In the genomic region with DNA sequence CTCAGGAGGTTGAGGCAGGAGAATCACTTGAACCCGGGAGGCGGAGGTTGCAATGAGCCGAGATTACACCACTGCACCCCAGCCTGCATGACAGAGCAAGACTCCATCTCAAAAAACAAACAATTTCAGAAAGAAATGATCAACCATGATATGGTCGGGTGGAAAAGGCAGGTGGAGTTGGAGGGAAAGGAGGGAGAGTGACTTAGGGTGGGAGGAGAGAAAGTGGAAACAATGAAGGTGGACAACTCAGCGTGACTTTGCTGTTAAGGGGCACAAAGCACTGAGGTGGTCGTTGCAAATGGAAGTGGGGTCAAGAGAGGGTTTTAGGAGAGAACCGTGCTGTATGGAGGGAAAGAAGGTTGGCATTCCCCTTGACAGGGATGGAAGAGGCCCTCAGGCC, we compare ENCODE assay signal across 34 cellular contexts. TPM values are rescaled to one million over a fixed set of nuclear protein-coding genes. Genes with fewer than 3 reads are reported as not detected.
"Had no signal": no experiment of that assay in that cellular context is flagged by ENCODE, and none has a peak within 500 bp of the region (broad histone marks: within the 10 kb centered on the region; RNA-seq: fewer than 3 reads in every experiment).

No MANE protein-coding gene starts in this region.

- H3K36me3 ChIP-seq: left ventricle myocardium inferior, neural progenitor cell, neutrophil, ovary, right atrium auricular region, right lobe of liver, tibial nerve, vagina had no signal

- H3K27ac Mint-ChIP-seq: mesothelial cell of epicardium; natural killer cell; nephron progenitor cell; progenitor cell of endocrine pancreas; stimulated activated memory B cell treated with anti-CD40 and anti-IgM and Interleukin-4, amounts not matched to agents 10 μg/mL and 1 μg/mL and 100 μg/mL, for 72 hours; stimulated activated naive CD8-positive, alpha-beta T cell treated with anti-CD3 and anti-CD28 coated beads, Interleukin-15, amount 100 ng/mL, for 72 hours had no signal

- H3K27me3 ChIP-seq: neutrophil, ovary, right atrium auricular region, right lobe of liver, vagina had no signal

- H3K4me3 Mint-ChIP-seq: mesothelial cell of epicardium; naive B cell; natural killer cell; nephron progenitor cell; neural progenitor cell; stimulated activated memory B cell treated with anti-CD40 and anti-IgM and Interleukin-4, amounts not matched to agents 10 μg/mL and 1 μg/mL and 100 μg/mL, for 72 hours; stimulated activated naive CD8-positive, alpha-beta T cell treated with anti-CD3 and anti-CD28 coated beads, Interleukin-15, amount 100 ng/mL, for 72 hours; type B pancreatic cell had no signal

- H3K27ac ChIP-seq: left ventricle myocardium inferior, neural progenitor cell, neutrophil, ovary, right atrium auricular region, right lobe of liver, tibial nerve, vagina had no signal

- H3K36me3 Mint-ChIP-seq: mesothelial cell of epicardium; natural killer cell; neural progenitor cell; stimulated activated memory B cell treated with anti-CD40 and anti-IgM and Interleukin-4, amounts not matched to agents 10 μg/mL and 1 μg/mL and 100 μg/mL, for 72 hours; type B pancreatic cell had no signal

- H3K4me3 ChIP-seq: left ventricle myocardium inferior, lung, neural progenitor cell, ovary, right atrium auricular region, right lobe of liver, smooth muscle cell, tibial nerve, vagina had no signal

- ATAC-seq: natural killer cell had no signal

- H3K9me3 ChIP-seq: left ventricle myocardium inferior, neutrophil, ovary, right atrium auricular region, right lobe of liver, tibial nerve, vagina had no signal

- H3K4me2 ChIP-seq: neural progenitor cell, smooth muscle cell had no signal

- H3K4me1 ChIP-seq: left ventricle myocardium inferior, right atrium auricular region, right lobe of liver, vagina had no signal

- H3K9me3 Mint-ChIP-seq: mesothelial cell of epicardium; natural killer cell; nephron progenitor cell; neural progenitor cell; stimulated activated memory B cell treated with anti-CD40 and anti-IgM and Interleukin-4, amounts not matched to agents 10 μg/mL and 1 μg/mL and 100 μg/mL, for 72 hours; stimulated activated naive CD8-positive, alpha-beta T cell treated with anti-CD3 and anti-CD28 coated beads, Interleukin-15, amount 100 ng/mL, for 72 hours; type B pancreatic cell had no signal

- H2AFZ ChIP-seq: neural progenitor cell had no signal

- H3K4me1 Mint-ChIP-seq: naive B cell; stimulated activated memory B cell treated with anti-CD40 and anti-IgM and Interleukin-4, amounts not matched to agents 10 μg/mL and 1 μg/mL and 100 μg/mL, for 72 hours had no signal

- DNase-seq: islet precursor cell; left ventricle myocardium inferior; mesendoderm; naive B cell; natural killer cell; nephron progenitor cell; ovary; right lobe of liver; stimulated activated CD4-positive, alpha-beta T cell treated with anti-CD3 and anti-CD28 coated beads, Interleukin-1b, Interleukin-23, amount 100 ng/mL, for 48 hours; stimulated activated CD4-positive, alpha-beta T cell treated with anti-CD3 and anti-CD28 coated beads, Interleukin-2, amount 100 ng/mL, for 48 hours; stimulated activated CD4-positive, alpha-beta T cell treated with anti-CD3 and anti-CD28 coated beads, Interleukin-4, amount 100 ng/mL, for 4 hours; stimulated activated CD8-positive, alpha-beta memory T cell treated with anti-CD3 and anti-CD28 coated beads, Interleukin-4, amount 100 ng/mL, for 48 hours; stimulated activated naive CD4-positive, alpha-beta T cell treated with Interleukin-2 at 50 U/mL for 16 hours; stimulated activated naive CD8-positive, alpha-beta T cell treated with anti-CD3 and anti-CD28 coated beads, Interleukin-15, amount 100 ng/mL, for 72 hours; substantia nigra had no signal

RNA-seq across cellular contexts. Expression of a gene that starts 30.0 kb away (rescaled TPM):
- total RNA-seq: kidney epithelial cell, left ventricle myocardium inferior, lower leg skin, mesothelial cell of epicardium, mononuclear cell, natural killer cell, occipital lobe, ovary, progenitor cell of endocrine pancreas, pulmonary artery endothelial cell, renal cortical epithelial cell, right atrium auricular region, right lobe of liver, skeletal muscle tissue, smooth muscle cell, temporal lobe, tibial nerve, vagina had no signal
